Comparison of ENCODE assay signal across 1 cellular context in genomic region chr11:6755303-6755952, GRCh38.
TF ChIP-seq lines count a peak whose summit lies in the region.

No MANE protein-coding gene starts in this region.

TF ChIP-seq in HEK293T, 16 proteins besides CTCF, POLR2A, EP300 and RAD21 (continued from another document):
- TF ChIP-seq PKNOX1 (IDR thresholded peaks at IDR 0.05): no peak
- TF ChIP-seq ARNT (IDR thresholded peaks at IDR 0.05): no peak
- TF ChIP-seq SP1 (IDR thresholded peaks at IDR 0.05): no peak
- no peak for TF ChIP-seq FOXK2 (IDR thresholded peaks at IDR 0.05)
- no peak for TF ChIP-seq FOXM1 (IDR thresholded peaks at IDR 0.05; ENCODE audit: borderline replicate concordance)
- TF ChIP-seq FOXA1 (IDR thresholded peaks at IDR 0.05): no peak
